Comparison of ENCODE assay signal across 1 cellular context in genomic region chr1:166838766-166839599, GRCh38.
TF ChIP-seq lines count a peak whose summit lies in the region.

Gene POGK (plus strand): TSS chr1:166839475. CDS start chr1:166840957, 1,482 bp downstream.

TF ChIP-seq in SK-N-SH, 30 proteins besides CTCF, POLR2A, EP300 and RAD21 (continued from another document):
- TF ChIP-seq, protein P1, sequence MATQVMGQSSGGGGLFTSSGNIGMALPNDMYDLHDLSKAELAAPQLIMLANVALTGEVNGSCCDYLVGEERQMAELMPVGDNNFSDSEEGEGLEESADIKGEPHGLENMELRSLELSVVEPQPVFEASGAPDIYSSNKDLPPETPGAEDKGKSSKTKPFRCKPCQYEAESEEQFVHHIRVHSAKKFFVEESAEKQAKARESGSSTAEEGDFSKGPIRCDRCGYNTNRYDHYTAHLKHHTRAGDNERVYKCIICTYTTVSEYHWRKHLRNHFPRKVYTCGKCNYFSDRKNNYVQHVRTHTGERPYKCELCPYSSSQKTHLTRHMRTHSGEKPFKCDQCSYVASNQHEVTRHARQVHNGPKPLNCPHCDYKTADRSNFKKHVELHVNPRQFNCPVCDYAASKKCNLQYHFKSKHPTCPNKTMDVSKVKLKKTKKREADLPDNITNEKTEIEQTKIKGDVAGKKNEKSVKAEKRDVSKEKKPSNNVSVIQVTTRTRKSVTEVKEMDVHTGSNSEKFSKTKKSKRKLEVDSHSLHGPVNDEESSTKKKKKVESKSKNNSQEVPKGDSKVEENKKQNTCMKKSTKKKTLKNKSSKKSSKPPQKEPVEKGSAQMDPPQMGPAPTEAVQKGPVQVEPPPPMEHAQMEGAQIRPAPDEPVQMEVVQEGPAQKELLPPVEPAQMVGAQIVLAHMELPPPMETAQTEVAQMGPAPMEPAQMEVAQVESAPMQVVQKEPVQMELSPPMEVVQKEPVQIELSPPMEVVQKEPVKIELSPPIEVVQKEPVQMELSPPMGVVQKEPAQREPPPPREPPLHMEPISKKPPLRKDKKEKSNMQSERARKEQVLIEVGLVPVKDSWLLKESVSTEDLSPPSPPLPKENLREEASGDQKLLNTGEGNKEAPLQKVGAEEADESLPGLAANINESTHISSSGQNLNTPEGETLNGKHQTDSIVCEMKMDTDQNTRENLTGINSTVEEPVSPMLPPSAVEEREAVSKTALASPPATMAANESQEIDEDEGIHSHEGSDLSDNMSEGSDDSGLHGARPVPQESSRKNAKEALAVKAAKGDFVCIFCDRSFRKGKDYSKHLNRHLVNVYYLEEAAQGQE (IDR thresholded peaks at IDR 0.05; ENCODE audit: low read depth, low read length): no peak
- TF ChIP-seq USF2 (IDR thresholded peaks at IDR 0.05; ENCODE audit: borderline replicate concordance, low read depth, low read length) (peak; percentile 64), NFIC (IDR thresholded peaks at IDR 0.05; ENCODE audit: borderline replicate concordance) (no peak), TAF1 (IDR thresholded peaks at IDR 0.05; ENCODE audit: borderline replicate concordance, low read depth, low read length) (peak; percentile 41; the same call in 1 of the 2 replicates), NRF1 (IDR thresholded peaks at IDR 0.05; ENCODE audit: low read depth, low read length) (peak; percentile 25; the same call in 1 of the 2 replicates), MXI1 (IDR thresholded peaks at IDR 0.05; ENCODE audit: low read depth, low read length) (peak; percentile 91), SIN3A (IDR thresholded peaks at IDR 0.05; ENCODE audit: borderline replicate concordance, low read depth, low read length) (peak; percentile 74; the same call in 1 of the 2 replicates), ELF1 (IDR thresholded peaks at IDR 0.05) (no peak), GATA2 (CRISPR knock-in tag; IDR thresholded peaks at IDR 0.05) (no peak), JUND (IDR thresholded peaks at IDR 0.05) (no peak), FOXM1 (IDR thresholded peaks at IDR 0.05; ENCODE audit: low read depth) (0 out of 2 replicates have a peak, but pooled peaks have one; percentile 26), FOSL2 (IDR thresholded peaks at IDR 0.05; ENCODE audit: borderline replicate concordance, low read depth) (no peak), YY1 (IDR thresholded peaks at IDR 0.05; ENCODE audit: low read depth) (no peak)
- TF ChIP-seq, protein P2, sequence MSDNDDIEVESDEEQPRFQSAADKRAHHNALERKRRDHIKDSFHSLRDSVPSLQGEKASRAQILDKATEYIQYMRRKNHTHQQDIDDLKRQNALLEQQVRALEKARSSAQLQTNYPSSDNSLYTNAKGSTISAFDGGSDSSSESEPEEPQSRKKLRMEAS (IDR thresholded peaks at IDR 0.05; ENCODE audit: low read depth): peak; percentile 96
- TF ChIP-seq, protein P3, sequence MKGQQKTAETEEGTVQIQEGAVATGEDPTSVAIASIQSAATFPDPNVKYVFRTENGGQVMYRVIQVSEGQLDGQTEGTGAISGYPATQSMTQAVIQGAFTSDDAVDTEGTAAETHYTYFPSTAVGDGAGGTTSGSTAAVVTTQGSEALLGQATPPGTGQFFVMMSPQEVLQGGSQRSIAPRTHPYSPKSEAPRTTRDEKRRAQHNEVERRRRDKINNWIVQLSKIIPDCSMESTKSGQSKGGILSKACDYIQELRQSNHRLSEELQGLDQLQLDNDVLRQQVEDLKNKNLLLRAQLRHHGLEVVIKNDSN (IDR thresholded peaks at IDR 0.05; ENCODE audit: borderline replicate concordance, low read depth): peak; percentile 86
